In genomic region chr10:49350856-49351532, GRCh38 we compare ENCODE assay signal across 34 cellular contexts. TPM values are rescaled to one million over a fixed set of nuclear protein-coding genes. Genes with fewer than 3 reads are reported as not detected.
"Had no signal": no experiment of that assay in that cellular context is flagged by ENCODE, and none has a peak within 500 bp of the region (broad histone marks: within the 10 kb centered on the region; RNA-seq: fewer than 3 reads in every experiment).

No MANE protein-coding gene starts in this region.

- H3K27ac ChIP-seq: ascending aorta, cardiac muscle cell, heart left ventricle, right lobe of liver, skin epidermis, upper lobe of left lung had no signal

- H3K27me3 ChIP-seq: ascending aorta, cardiac muscle cell, heart left ventricle, right lobe of liver, upper lobe of left lung had no signal

- ATAC-seq: heart left ventricle, natural killer cell, right lobe of liver had no signal

- FAIRE-seq: endothelial cell of umbilical vein had no signal

- DNase-seq: activated CD4-positive, alpha-beta T cell treated with anti-CD3 and anti-CD28 coated beads for 4 hours; activated CD4-positive, alpha-beta T cell treated with anti-CD3 and anti-CD28 coated beads, Interleukin-2, amount 50 U/mL, for 48 hours; activated CD8-positive, alpha-beta memory T cell treated with anti-CD3 and anti-CD28 coated beads, Interleukin-2, amount 50 U/mL, for 48 hours; activated gamma-delta T cell; activated naive CD4-positive, alpha-beta T cell treated with anti-CD3 and anti-CD28 coated beads, Interleukin-2, amount 10 ng/mL, durations not matched to agents 7 days and 5 days; activated naive CD8-positive, alpha-beta T cell treated with anti-CD3 and anti-CD28 coated beads, Interleukin-2, amount 10 ng/mL, durations not matched to agents 7 days and 5 days; activated T-cell treated with anti-CD3 and anti-CD28 coated beads, Interleukin-2, amount 50 U/mL, for 24 hours; cerebellar nuclear complex; cortex of kidney; foreskin fibroblast; heart left ventricle; hypothalamus; immature natural killer cell; natural killer cell; right lobe of liver; stimulated activated CD4-positive, alpha-beta T cell treated with anti-CD3 and anti-CD28 coated beads, Interleukin-12 subunit alpha, Interleukin-12 subunit beta, amount 100 ng/mL, for 4 hours; stimulated activated CD4-positive, alpha-beta T cell treated with anti-CD3 and anti-CD28 coated beads, Interleukin-4, amount 100 ng/mL, for 1 hour; T-helper 1 cell had no signal

- H3K36me3 ChIP-seq: ascending aorta, cardiac muscle cell, heart left ventricle, right lobe of liver, upper lobe of left lung had no signal

- H3K4me1 Mint-ChIP-seq: activated naive CD4-positive, alpha-beta T cell treated with anti-CD3 and anti-CD28 coated beads, Interleukin-2, amount 10 ng/mL, durations not matched to agents 7 days and 5 days; activated naive CD8-positive, alpha-beta T cell treated with anti-CD3 and anti-CD28 coated beads, Interleukin-2, amount 10 ng/mL, durations not matched to agents 7 days and 5 days; brain; immature natural killer cell; natural killer cell had no signal

- H3K27ac Mint-ChIP-seq: activated naive CD4-positive, alpha-beta T cell treated with anti-CD3 and anti-CD28 coated beads, Interleukin-2, amount 10 ng/mL, durations not matched to agents 7 days and 5 days; activated naive CD8-positive, alpha-beta T cell treated with anti-CD3 and anti-CD28 coated beads, Interleukin-2, amount 10 ng/mL, durations not matched to agents 7 days and 5 days; activated T-cell treated with anti-CD3 and anti-CD28 coated beads, Interleukin-2, amount 50 U/mL, for 24 hours; brain; immature natural killer cell; natural killer cell; stimulated activated naive CD8-positive, alpha-beta T cell treated with anti-CD3 and anti-CD28 coated beads, Interleukin-15, Interleukin-2, amounts not matched to agents 100 ng/mL and 50 ng/mL, for 24 hours; T-helper 2 cell treated with Interferon-gamma antibody and Interleukin-4, amounts not matched to agents 5 μg/mL and 100 μg/mL, for 36 hours had no signal

- H3K36me3 Mint-ChIP-seq: activated naive CD4-positive, alpha-beta T cell treated with anti-CD3 and anti-CD28 coated beads, Interleukin-2, amount 10 ng/mL, durations not matched to agents 7 days and 5 days; activated naive CD8-positive, alpha-beta T cell treated with anti-CD3 and anti-CD28 coated beads, Interleukin-2, amount 10 ng/mL, durations not matched to agents 7 days and 5 days; brain; natural killer cell had no signal

- H3K4me1 ChIP-seq: ascending aorta, heart left ventricle, right lobe of liver had no signal

- H3K4me3 ChIP-seq: ascending aorta, cardiac muscle cell, heart left ventricle, right lobe of liver, skin epidermis, upper lobe of left lung had no signal

- H3K9me3 ChIP-seq: right lobe of liver had no signal

- H3K4me3 Mint-ChIP-seq: activated naive CD4-positive, alpha-beta T cell treated with anti-CD3 and anti-CD28 coated beads, Interleukin-2, amount 10 ng/mL, durations not matched to agents 7 days and 5 days; activated naive CD8-positive, alpha-beta T cell treated with anti-CD3 and anti-CD28 coated beads, Interleukin-2, amount 10 ng/mL, durations not matched to agents 7 days and 5 days; activated T-cell treated with anti-CD3 and anti-CD28 coated beads, Interleukin-2, amount 50 U/mL, for 24 hours; brain; immature natural killer cell; natural killer cell; stimulated activated naive CD8-positive, alpha-beta T cell treated with anti-CD3 and anti-CD28 coated beads, Interleukin-15, Interleukin-2, amounts not matched to agents 100 ng/mL and 50 ng/mL, for 24 hours; T-helper 2 cell treated with Interferon-gamma antibody and Interleukin-4, amounts not matched to agents 5 μg/mL and 100 μg/mL, for 36 hours had no signal

RNA-seq across cellular contexts. Expression of gene DRGX, which starts 44.9 kb away (rescaled TPM):
- total RNA-seq: activated CD8-positive, alpha-beta memory T cell treated with anti-CD3 and anti-CD28 coated beads for 36 hours; activated naive CD8-positive, alpha-beta T cell treated with anti-CD3 and anti-CD28 coated beads, Interleukin-2, amount 10 ng/mL, durations not matched to agents 7 days and 5 days; ascending aorta; cardiac muscle cell; endothelial cell of umbilical vein; heart left ventricle; kidney epithelial cell; lower leg skin; natural killer cell; osteoblast; posterior vena cava; renal cortical epithelial cell; right lobe of liver; subcutaneous adipose tissue had no signal
- polyA plus RNA-seq: cardiac muscle cell, endothelial cell of umbilical vein, heart left ventricle, immature natural killer cell had no signal

RNA-seq across cellular contexts. Expression of gene C10orf71, which starts 52.0 kb away (rescaled TPM):
- total RNA-seq: activated CD8-positive, alpha-beta memory T cell treated with anti-CD3 and anti-CD28 coated beads for 36 hours; activated naive CD8-positive, alpha-beta T cell treated with anti-CD3 and anti-CD28 coated beads, Interleukin-2, amount 10 ng/mL, durations not matched to agents 7 days and 5 days; ascending aorta; endothelial cell of umbilical vein; kidney epithelial cell; lower leg skin; natural killer cell; osteoblast; renal cortical epithelial cell; subcutaneous adipose tissue; upper lobe of left lung had no signal
- polyA plus RNA-seq: endothelial cell of umbilical vein, esophagus, immature natural killer cell had no signal
